Comparison of ENCODE assay signal across 10 cellular contexts in the genomic region with DNA sequence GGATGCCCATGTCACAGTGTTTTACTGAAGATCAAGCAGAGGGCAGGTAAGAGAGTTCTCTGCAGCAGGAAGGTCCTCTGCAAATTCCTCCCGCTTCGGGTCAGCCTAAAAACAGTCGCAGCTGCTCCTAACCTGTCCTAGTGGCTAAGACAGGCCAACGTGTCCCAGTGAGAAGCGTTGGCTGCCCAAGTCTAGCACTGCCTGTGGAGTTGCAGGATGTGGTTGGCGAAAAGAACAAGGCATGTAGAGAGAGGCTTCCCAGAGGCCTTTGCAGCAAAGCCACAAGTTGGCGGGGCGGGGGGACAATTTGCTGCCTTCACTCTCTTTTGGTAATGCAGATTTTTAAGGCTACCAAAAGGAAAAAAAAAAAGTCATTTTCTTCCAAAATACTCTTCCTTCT.
DNase-seq lines count a peak whose midpoint lies in the region; TF ChIP-seq lines count a peak whose summit lies in the region.
"Had no signal": no experiment of that assay in that cellular context is flagged by ENCODE, and none has a peak within 500 bp of the region (broad histone marks: within the 10 kb centered on the region; RNA-seq: fewer than 3 reads in every experiment).

No MANE protein-coding gene starts in this region.

- no peak overlapping the region for H3K27ac ChIP-seq in breast epithelium
- H3K27ac ChIP-seq: ovary had no signal

- no peaks in the 10 kb centered on the region for H3K9me3 ChIP-seq in breast epithelium
- H3K9me3 ChIP-seq: ovary had no signal

- no peak for TF ChIP-seq POLR2A in breast epithelium (IDR thresholded peaks at IDR 0.05)

- H3K36me3 ChIP-seq in breast epithelium, result no peaks in the 10 kb centered on the region
- H3K36me3 ChIP-seq: ovary had no signal

- H3K4me1 ChIP-seq in breast epithelium, result no peaks in the 10 kb centered on the region

- no peak for TF ChIP-seq CTCF in breast epithelium (IDR thresholded peaks at IDR 0.05)

- no peaks in the 10 kb centered on the region for H3K27me3 ChIP-seq in breast epithelium
- H3K27me3 ChIP-seq: ovary had no signal

- DNase-seq in Jurkat, Clone E6-1 (ENCODE audit: low read depth, low spot score), result peak; percentile 96
- DNase-seq in activated CD8-positive, alpha-beta memory T cell treated with anti-CD3 and anti-CD28 coated beads, Interleukin-2, amount 50 U/mL, for 1 hour (ENCODE audit: extremely low read depth), result peak; percentile 40
- DNase-seq in effector CD4-positive, alpha-beta T cell, result peak; percentile 54
- peak; percentile 24 to 57 (median 40) for DNase-seq in stimulated activated CD4-positive, alpha-beta T cell treated with anti-CD3 and anti-CD28 coated beads, TNF-alpha, amount 100 ng/mL, for 24 hours (ENCODE audit: low read depth in 3 of 3)
- no peak for DNase-seq in breast epithelium (ENCODE audit: low spot score in 2 of 2)
- DNase-seq in kidney glomerular epithelial cell (lab: John Stamatoyannopoulos, UW), result no peak
- DNase-seq in DMS53 (lab: John Stamatoyannopoulos, UW), result no peak
- no peak for DNase-seq in cerebellar cortex (ENCODE audit: low spot score)
- DNase-seq: MM.1S, ovary had no signal

- intact Hi-C loops in breast epithelium (cut with DNase I; ENCODE audit: low total_unique reads), result no loop called here

- H3K4me3 ChIP-seq in Jurkat, Clone E6-1 (ENCODE audit: low read length), result peak overlapping the region; percentile 24
- no peak overlapping the region for H3K4me3 ChIP-seq in breast epithelium
- H3K4me3 ChIP-seq: ovary had no signal

Comparison
In these comparisons a context has a peak if more than half of its experiments do, and no peak if none do; other contexts are left out.
1. DNase-seq: peak in Jurkat, Clone E6-1 (single experiment), activated CD8-positive, alpha-beta memory T cell treated with anti-CD3 and anti-CD28 coated beads, Interleukin-2, amount 50 U/mL, for 1 hour (single experiment), effector CD4-positive, alpha-beta T cell (single experiment) and stimulated activated CD4-positive, alpha-beta T cell treated with anti-CD3 and anti-CD28 coated beads, TNF-alpha, amount 100 ng/mL, for 24 hours (3 of 3); none in breast epithelium (0 of 2), kidney glomerular epithelial cell (single experiment), DMS53 (single experiment) and cerebellar cortex (single experiment).